32 cellular contexts compared by ENCODE assay signal in genomic region chr1:204742676-204743075, GRCh38. TPM values are rescaled to one million over a fixed set of nuclear protein-coding genes. Genes with fewer than 3 reads are reported as not detected.
DNase-seq lines count a peak whose midpoint lies in the region; ATAC-seq, FAIRE-seq and TF ChIP-seq lines count a peak whose summit lies in the region.
"Had no signal": no experiment of that assay in that cellular context is flagged by ENCODE, and none has a peak within 500 bp of the region (broad histone marks: within the 10 kb centered on the region; RNA-seq: fewer than 3 reads in every experiment).

No MANE protein-coding gene starts in this region.

- H3K36me3 ChIP-seq in kidney (ENCODE audit: control insufficient read depth in 1 of 2, insufficient read depth in 2 of 2, low read length in 2 of 2): no peaks in the 10 kb centered on the region
- H3K36me3 ChIP-seq: HAP-1 had no signal

- intact Hi-C loops in kidney (cut with DNase I): no loop called here

- H3K4me3 ChIP-seq in kidney (ENCODE audit: low read length in 2 of 2): no peak overlapping the region
- H3K4me3 ChIP-seq: A549, GM23338, HAP-1, PC-9 had no signal

- H3K27ac Mint-ChIP-seq in osteocyte (ENCODE audit: unreplicated experiment): no peak overlapping the region
- H3K27ac Mint-ChIP-seq in activated CD4-positive, alpha-beta memory T cell treated with anti-CD3 and anti-CD28 coated beads, Interleukin-2, amount 10 ng/mL, durations not matched to agents 7 days and 5 days: no peak overlapping the region
- H3K27ac Mint-ChIP-seq: CD4-positive, alpha-beta memory T cell; GM23338; HFFc6; T-cell had no signal

- TF ChIP-seq CTCF in kidney (IDR thresholded peaks at IDR 0.05; ENCODE audit: borderline replicate concordance, extremely low read depth, insufficient read depth): no peak
- no peak for TF ChIP-seq CTCF in osteocyte (IDR thresholded peaks at IDR 0.05)

- FAIRE-seq in kidney (lab: Jason Lieb, UNC): no peak
- FAIRE-seq: A549, GM12891 had no signal

- H3K9me3 Mint-ChIP-seq in osteocyte (ENCODE audit: unreplicated experiment): no peaks in the 10 kb centered on the region
- H3K9me3 Mint-ChIP-seq in activated CD4-positive, alpha-beta memory T cell treated with anti-CD3 and anti-CD28 coated beads, Interleukin-2, amount 10 ng/mL, durations not matched to agents 7 days and 5 days: peaks cover 2% of the 10 kb centered on the region
- H3K9me3 Mint-ChIP-seq: HFFc6 had no signal

- no peaks in the 10 kb centered on the region for H3K4me1 ChIP-seq in kidney (ENCODE audit: control insufficient read depth in 1 of 2, insufficient read depth in 1 of 2, low read depth in 1 of 2, low read length in 2 of 2)
- H3K4me1 ChIP-seq: A549, HAP-1 had no signal

- H3K27ac ChIP-seq in kidney (ENCODE audit: low read depth in 2 of 2, low read length in 2 of 2): peak overlapping the region in 1 of 2 donors; percentile 47
- H3K27ac ChIP-seq: A549, KMS-11, PC-9 had no signal

- H3K36me3 Mint-ChIP-seq in osteocyte (ENCODE audit: unreplicated experiment): no peaks in the 10 kb centered on the region
- H3K36me3 Mint-ChIP-seq in activated CD4-positive, alpha-beta memory T cell treated with anti-CD3 and anti-CD28 coated beads, Interleukin-2, amount 10 ng/mL, durations not matched to agents 7 days and 5 days (ENCODE audit: low read depth): no peaks in the 10 kb centered on the region
- H3K36me3 Mint-ChIP-seq: CD4-positive, alpha-beta memory T cell; T-cell had no signal

- peaks cover 48% of the 10 kb centered on the region for H3K27me3 Mint-ChIP-seq in osteocyte (ENCODE audit: unreplicated experiment)
- peaks cover 40% of the 10 kb centered on the region for H3K27me3 Mint-ChIP-seq in activated CD4-positive, alpha-beta memory T cell treated with anti-CD3 and anti-CD28 coated beads, Interleukin-2, amount 10 ng/mL, durations not matched to agents 7 days and 5 days

- H3K9ac ChIP-seq in kidney (ENCODE audit: low read length in 2 of 2): no peak overlapping the region
- H3K9ac ChIP-seq: KMS-11 had no signal

- DNase-seq in NCI-H446 (lab: John Stamatoyannopoulos, UW): peak; percentile 19 to 46
- peak; percentile 100 for DNase-seq in NCI-H82 (lab: John Stamatoyannopoulos, UW)
- peak; percentile 85 for DNase-seq in kidney
- peak; percentile 72 for DNase-seq in osteocyte (ENCODE audit: extremely low spot score, unreplicated experiment)
- DNase-seq in activated CD4-positive, alpha-beta memory T cell treated with anti-CD3 and anti-CD28 coated beads, Interleukin-2, amount 10 ng/mL, durations not matched to agents 7 days and 5 days: no peak
- DNase-seq in NCI-H2029 (lab: John Stamatoyannopoulos, UW): no peak
- no peak for DNase-seq in GDM1 (lab: John Stamatoyannopoulos, UW)
- DNase-seq: AML-193; CD4-positive, alpha-beta memory T cell; COR-L47; DMS 273 treated with DMSO at 0.1 percent for 48 hours; DMS79; EL; GF-D8; HFFc6; IMR-90; MM.1S; NCI-H2029 treated with DMSO at 0.1 percent for 48 hours; NCI-H2227 treated with DMSO at 0.1 percent for 48 hours; NCI-H510A treated with DMSO at 0.1 percent for 48 hours; NCI-H774; PC-9; Right ventricle myocardium superior; RPMI8226; T-cell had no signal

- no peak overlapping the region for H3K4me3 Mint-ChIP-seq in osteocyte (ENCODE audit: unreplicated experiment)
- H3K4me3 Mint-ChIP-seq in activated CD4-positive, alpha-beta memory T cell treated with anti-CD3 and anti-CD28 coated beads, Interleukin-2, amount 10 ng/mL, durations not matched to agents 7 days and 5 days: no peak overlapping the region
- H3K4me3 Mint-ChIP-seq: CD4-positive, alpha-beta memory T cell; GM23338; HFFc6; T-cell had no signal

- POLR2A ChIA-PET in activated CD4-positive, alpha-beta memory T cell treated with anti-CD3 and anti-CD28 coated beads, Interleukin-2, amount 10 ng/mL, durations not matched to agents 7 days and 5 days (lab: Charles Lee): no interaction called here

- H3K4me1 Mint-ChIP-seq in osteocyte (ENCODE audit: unreplicated experiment): no peaks in the 10 kb centered on the region
- H3K4me1 Mint-ChIP-seq in activated CD4-positive, alpha-beta memory T cell treated with anti-CD3 and anti-CD28 coated beads, Interleukin-2, amount 10 ng/mL, durations not matched to agents 7 days and 5 days: no peaks in the 10 kb centered on the region
- H3K4me1 Mint-ChIP-seq: CD4-positive, alpha-beta memory T cell; T-cell had no signal

- no peak for ATAC-seq in GM19463 (IDR thresholded peaks at IDR 0.05; ENCODE audit: unreplicated experiment)
- ATAC-seq: A549, GM23338, T-cell had no signal

- H3K9me3 ChIP-seq in kidney (ENCODE audit: control insufficient read depth in 1 of 2, low read length in 2 of 2): peaks cover 0 to 3% of the 10 kb centered on the region in 2 donors

- CTCF ChIA-PET in activated CD4-positive, alpha-beta memory T cell treated with anti-CD3 and anti-CD28 coated beads, Interleukin-2, amount 10 ng/mL, durations not matched to agents 7 days and 5 days (lab: Charles Lee): no interaction called here

RNA-seq across cellular contexts. Expression of gene LRRN2, which starts 57.1 kb away (rescaled TPM):
- total RNA-seq in kidney (14.4 TPM), osteocyte (not detected in 2 replicates)
- 16.0 TPM for polyA plus RNA-seq in kidney (ENCODE audit: insufficient read depth, low read depth, low replicate concordance)
- under 1 TPM; 0.10 to 0.25 TPM for total RNA-seq in activated CD4-positive, alpha-beta memory T cell treated with anti-CD3 and anti-CD28 coated beads, Interleukin-2, amount 10 ng/mL, durations not matched to agents 7 days and 5 days
- total RNA-seq: CD4-positive, alpha-beta memory T cell; HFFc6; IMR-90; SK-MEL-5 had no signal
- polyA plus RNA-seq: CD4-positive, alpha-beta memory T cell; IMR-90 had no signal

Comparison
In these comparisons a context has a peak if more than half of its experiments do, and no peak if none do; other contexts are left out.
1. DNase-seq: peak in NCI-H446 (2 of 2), NCI-H82 (single experiment), kidney (single experiment) and osteocyte (single experiment); none in activated CD4-positive, alpha-beta memory T cell treated with anti-CD3 and anti-CD28 coated beads, Interleukin-2, amount 10 ng/mL, durations not matched to agents 7 days and 5 days (single experiment), NCI-H2029 (single experiment) and GDM1 (single experiment).
2. RNA of gene LRRN2, which starts 57.1 kb away (total RNA-seq): 14.4 TPM in kidney (single experiment); 0.10 to 0.25 TPM in activated CD4-positive, alpha-beta memory T cell treated with anti-CD3 and anti-CD28 coated beads, Interleukin-2, amount 10 ng/mL, durations not matched to agents 7 days and 5 days and not detected in osteocyte; every median in the first group is over 10 times any median in the second.